In genomic region chr13:33004454-33004853, GRCh38 we compare ENCODE assay signal across 11 cellular contexts. TPM values are rescaled to one million over a fixed set of nuclear protein-coding genes. Genes with fewer than 3 reads are reported as not detected.
DNase-seq lines count a peak whose midpoint lies in the region; ATAC-seq and TF ChIP-seq lines count a peak whose summit lies in the region.
"Had no signal": no experiment of that assay in that cellular context is flagged by ENCODE, and none has a peak within 500 bp of the region (broad histone marks: within the 10 kb centered on the region; RNA-seq: fewer than 3 reads in every experiment).

No MANE protein-coding gene starts in this region.

- peaks cover 10 to 21% (median 16%) of the 10 kb centered on the region in 3 donors for H3K9me3 Mint-ChIP-seq in T-cell

- no peaks in the 10 kb centered on the region for H3K9me2 ChIP-seq in PC-3 (replicated peaks; ENCODE audit: low read length)

- TF ChIP-seq CTCF in right atrium auricular region (IDR thresholded peaks at IDR 0.05) (no peak), gastrocnemius medialis (IDR thresholded peaks at IDR 0.05 in 4 of 5, conservative IDR thresholded peaks at IDR 0.05 in 1 of 5) (no peak), PC-3 (conservative IDR thresholded peaks at IDR 0.05; ENCODE audit: low read depth, low read length) (no peak), transverse colon (IDR thresholded peaks at IDR 0.05) (no peak)

- no peak overlapping the region; the same call in 1 of the 2 replicates for H2AFZ ChIP-seq in PC-3 (ENCODE audit: low read length)

- no peak overlapping the region for H3K27ac Mint-ChIP-seq in T-cell
- H3K27ac Mint-ChIP-seq: memory B cell had no signal

- CTCF ChIA-PET in PC-3 (lab: Charles Lee): no interaction called here
- CTCF ChIA-PET in T-cell (lab: Charles Lee): no interaction called here

- peak; percentile 70 to 76 for ATAC-seq in gastrocnemius medialis
- ATAC-seq in HG03135 (IDR thresholded peaks at IDR 0.05; ENCODE audit: unreplicated experiment): no peak
- ATAC-seq in PC-3: no peak; the same call in 1 of the 2 replicates
- no peak for ATAC-seq in T-cell (replicated peaks in 1 of 4)
- ATAC-seq: esophagus mucosa had no signal

- BruUV-seq in PC-3 (replicated peaks; lab: Mats Ljungman, UMichigan): no TSS peak

- no peak overlapping the region for H3K9ac ChIP-seq in PC-3 (ENCODE audit: low read length)

- H3K4me1 ChIP-seq in right atrium auricular region (peaks cover 0 to 22% of the 10 kb centered on the region in 2 donors), gastrocnemius medialis (peaks cover 3 to 18% of the 10 kb centered on the region in 2 donors), PC-3 (ENCODE audit: insufficient read depth, low read length) (no peaks in the 10 kb centered on the region), transverse colon (peaks cover 0 to 3% (median 0%) of the 10 kb centered on the region in 4 donors)

- peak overlapping the region; percentile 44 to 74 for H3K27ac ChIP-seq in right atrium auricular region
- peak overlapping the region; percentile 46 to 75 (median 61) for H3K27ac ChIP-seq in gastrocnemius medialis
- H3K27ac ChIP-seq in PC-3 (ENCODE audit: low read length): no peak overlapping the region
- H3K27ac ChIP-seq in transverse colon: peak overlapping the region in 1 of 4 donors; percentile 23

- no peaks in the 10 kb centered on the region for H3F3A ChIP-seq in PC-3 (ENCODE audit: low read length, unreplicated experiment)

- intact Hi-C loops in gastrocnemius medialis (cut with DNase I; ENCODE audit: low total_unique reads) (no loop called here), PC-3 (cut with micrococcal nuclease) (no loop called here), transverse colon (cut with DNase I; ENCODE audit: low total_unique reads) (no loop called here)

- no peaks in the 10 kb centered on the region for H3K4me1 Mint-ChIP-seq in T-cell
- H3K4me1 Mint-ChIP-seq: memory B cell had no signal

- H3K27me3 Mint-ChIP-seq in T-cell: peaks cover 18 to 23% of the 10 kb centered on the region in 2 donors

- H3K36me3 Mint-ChIP-seq in T-cell: peaks cover 4% of the 10 kb centered on the region

- H3K36me3 ChIP-seq in right atrium auricular region (no peaks in the 10 kb centered on the region), gastrocnemius medialis (no peaks in the 10 kb centered on the region), PC-3 (ENCODE audit: low read depth, low read length) (no peaks in the 10 kb centered on the region), transverse colon (no peaks in the 10 kb centered on the region)

- no peak overlapping the region for H3K4me3 ChIP-seq in right atrium auricular region
- H3K4me3 ChIP-seq in gastrocnemius medialis: no peak overlapping the region
- H3K4me3 ChIP-seq in PC-3 (ENCODE audit: low read length): no peak overlapping the region
- H3K4me3 ChIP-seq in transverse colon: no peak overlapping the region

- POLR2A ChIA-PET in PC-3 (lab: Charles Lee; ENCODE audit: unreplicated experiment): no interaction called here
- POLR2A ChIA-PET in T-cell (lab: Charles Lee): no interaction called here

- TF ChIP-seq EP300 in transverse colon (IDR thresholded peaks at IDR 0.05; ENCODE audit: low read depth): no peak

- H3K4me2 ChIP-seq in PC-3 (ENCODE audit: low read length): no peak overlapping the region

- H3K4me3 Mint-ChIP-seq in T-cell: no peak overlapping the region
- H3K4me3 Mint-ChIP-seq: memory B cell had no signal

- peak; percentile 6 for DNase-seq in H4 (ENCODE audit: low spot score)
- peak; percentile 13 for DNase-seq in UCSD-AML1 (lab: John Stamatoyannopoulos, UW; ENCODE audit: unreplicated experiment)
- no peak for DNase-seq in right atrium auricular region (ENCODE audit: low spot score)
- DNase-seq in gastrocnemius medialis: peak in 1 of 2 donors; percentile 31
- DNase-seq in PC-3: no peak
- no peak for DNase-seq in T-cell
- DNase-seq in transverse colon: no peak
- DNase-seq: amygdala had no signal

- H4K20me1 ChIP-seq in PC-3 (ENCODE audit: low read length): no peaks in the 10 kb centered on the region

- H3K9me3 ChIP-seq in right atrium auricular region: peaks cover 0 to 16% of the 10 kb centered on the region in 2 donors
- H3K9me3 ChIP-seq in gastrocnemius medialis: peaks cover 0 to 3% (median 0%) of the 10 kb centered on the region in 3 donors
- 0 out of 2 replicates have a peak, but pooled peaks cover 6% of the 10 kb centered on the region for H3K9me3 ChIP-seq in PC-3 (ENCODE audit: low read length)
- peaks cover 9 to 14% of the 10 kb centered on the region in 2 donors for H3K9me3 ChIP-seq in transverse colon

- WGBS in transverse colon (ENCODE audit: low coverage in 1 of 2), 2 donors: 33% methylated on average over 3 of the region's 3 CpGs; no CpG with 5 or more reads in 1 of the 2 donors

- H3K79me2 ChIP-seq in PC-3 (ENCODE audit: low read length): no peaks in the 10 kb centered on the region

- TF ChIP-seq POLR2A in gastrocnemius medialis (IDR thresholded peaks at IDR 0.05) (no peak), transverse colon (IDR thresholded peaks at IDR 0.05) (no peak)

- in situ Hi-C loops in gastrocnemius medialis (cut with MboI; ENCODE audit: low sequenced_read_pairs in 4 of 4) (loop anchor here in 1 of 4 donors (25.0 kb wide), 1 partner anchor 417 kb away; the partner anchor contains the start of gene PDS5B), transverse colon (cut with MboI; ENCODE audit: low pct_ligation_motif_present in 1 of 4, low pct_unique_long_range_greater_than_20kb in 1 of 4, low sequenced_read_pairs in 3 of 4) (loop anchor here in 1 of 4 donors (25.0 kb wide), 1 partner anchor 417 kb away; the partner anchor contains the start of gene PDS5B)

- H3K27me3 ChIP-seq in right atrium auricular region: no peaks in the 10 kb centered on the region
- H3K27me3 ChIP-seq in gastrocnemius medialis: no peaks in the 10 kb centered on the region
- H3K27me3 ChIP-seq in PC-3 (ENCODE audit: low read length): no peaks in the 10 kb centered on the region
- H3K27me3 ChIP-seq in transverse colon: no peaks in the 10 kb centered on the region

RNA-seq across cellular contexts. Expression of gene KL, which starts 11.8 kb away (rescaled TPM):
- total RNA-seq in H4 (2014; rRNA removed; shearing (Covaris generic)): not detected in 2 replicates
- total RNA-seq in right atrium auricular region (1 to 10 TPM; 1.4 to 2.4 TPM), gastrocnemius medialis (1 to 10 TPM; 1.3 to 1.6 (median 1.4) TPM), PC-3 (2014; rRNA removed) (0.07 TPM in 1 of 2 replicates, not detected in the other), T-cell (under 1 TPM in 4 of 5 donors, not detected in 1; 0.12 to 0.20 (median 0.16) TPM), transverse colon (1 to 10 TPM in 3 of 4 donors, under 1 TPM in 1; 0.60 to 3.4 (median 1.2) TPM)

Comparison
In these comparisons a context has a peak if more than half of its experiments do, and no peak if none do; other contexts are left out.
1. DNase-seq: peak in H4 (single experiment) and UCSD-AML1 (single experiment); none in right atrium auricular region (single experiment), PC-3 (single experiment), T-cell (0 of 34) and transverse colon (single experiment).
2. ATAC-seq: peak in gastrocnemius medialis (2 of 2); none in HG03135 (single experiment), PC-3 (single experiment) and T-cell (0 of 4).